21 cellular contexts compared by ENCODE assay signal in genomic region chr10:27527597-27528295, GRCh38. TPM values are rescaled to one million over a fixed set of nuclear protein-coding genes. Genes with fewer than 3 reads are reported as not detected.
DNase-seq lines count a peak whose midpoint lies in the region; ATAC-seq and TF ChIP-seq lines count a peak whose summit lies in the region.
"Had no signal": no experiment of that assay in that cellular context is flagged by ENCODE, and none has a peak within 500 bp of the region (broad histone marks: within the 10 kb centered on the region; RNA-seq: fewer than 3 reads in every experiment).

No MANE protein-coding gene starts in this region.

- H3K4me1 ChIP-seq in Peyer's patch (peaks cover 0 to 18% (median 3%) of the 10 kb centered on the region in 4 donors), upper lobe of right lung (peaks cover 17% of the 10 kb centered on the region)

- ATAC-seq in activated T-cell treated with anti-CD3 and anti-CD28 coated beads, Interleukin-2, amount 50 U/mL, for 72 hours (replicated peaks in 1 of 2) = no peak
- ATAC-seq in stimulated activated effector memory CD8-positive, alpha-beta T cell treated with anti-CD3 and anti-CD28 coated beads, Interleukin-12 subunit alpha, Interleukin-12 subunit beta, amount 100 ng/mL, for 72 hours = peak; percentile 52
- ATAC-seq in upper lobe of right lung = no peak
- ATAC-seq: natural killer cell treated with Interleukin-12 subunit alpha and Interleukin-12 subunit beta and Interleukin-15 and Interleukin-18, amount 100 ng/mL, for 72 hours had no signal

- H3K9me3 Mint-ChIP-seq in activated T-cell treated with anti-CD3 and anti-CD28 coated beads, Interleukin-2, amount 50 U/mL, for 72 hours = no peaks in the 10 kb centered on the region
- no peaks in the 10 kb centered on the region for H3K9me3 Mint-ChIP-seq in stimulated activated effector memory CD8-positive, alpha-beta T cell treated with anti-CD3 and anti-CD28 coated beads, Interleukin-12 subunit alpha, Interleukin-12 subunit beta, amount 100 ng/mL, for 72 hours
- H3K9me3 Mint-ChIP-seq: memory B cell; natural killer cell treated with Interleukin-12 subunit alpha and Interleukin-12 subunit beta and Interleukin-15 and Interleukin-18, amount 100 ng/mL, for 72 hours had no signal

- no peak for DNase-seq in activated T-cell treated with anti-CD3 and anti-CD28 coated beads, Interleukin-2, amount 50 U/mL, for 72 hours
- DNase-seq in activated T-cell treated with anti-CD3 and anti-CD28 coated beads, Interleukin-2, amount 50 U/mL, for 48 hours = no peak
- DNase-seq in SK-N-MC (ENCODE audit: low read depth, low spot score) (peak; percentile 47), globus pallidus (ENCODE audit: low spot score) (peak; percentile 10), Peyer's patch (no peak), upper lobe of right lung (no peak), GM20000 (ENCODE audit: low spot score) (no peak)
- DNase-seq in stimulated activated effector memory CD8-positive, alpha-beta T cell treated with anti-CD3 and anti-CD28 coated beads, Interleukin-12 subunit alpha, Interleukin-12 subunit beta, amount 100 ng/mL, for 72 hours (ENCODE audit: low spot score in 2 of 2) = no peak
- DNase-seq: activated gamma-delta T cell treated with Interleukin-2 at 50 U/mL for 16 hours; aorta; cerebellar nuclear complex; effector CD8-positive, alpha-beta T cell; hypothalamus; MG63; NCI-H2227 treated with DMSO at 0.1 percent for 48 hours; NK-92 treated with Interleukin-12 subunit alpha and Interleukin-12 subunit beta, amount 100 ng/mL, for 24 hours; RPMI8226; stimulated activated naive CD4-positive, alpha-beta T cell treated with Interleukin-2 at 50 U/mL for 16 hours; tibial artery had no signal

- H3K27me3 ChIP-seq in Peyer's patch = no peaks in the 10 kb centered on the region
- H3K27me3 ChIP-seq in upper lobe of right lung = no peaks in the 10 kb centered on the region
- H3K27me3 ChIP-seq: MG63, tibial artery had no signal

- peaks cover 59% of the 10 kb centered on the region for H3K4me1 Mint-ChIP-seq in activated T-cell treated with anti-CD3 and anti-CD28 coated beads, Interleukin-2, amount 50 U/mL, for 72 hours (ENCODE audit: low read depth)
- H3K4me1 Mint-ChIP-seq in stimulated activated effector memory CD8-positive, alpha-beta T cell treated with anti-CD3 and anti-CD28 coated beads, Interleukin-12 subunit alpha, Interleukin-12 subunit beta, amount 100 ng/mL, for 72 hours = peaks cover 71% of the 10 kb centered on the region

- H3K36me3 ChIP-seq in SK-N-MC (ENCODE audit: insufficient read depth, low read length) (no peaks in the 10 kb centered on the region), Peyer's patch (no peaks in the 10 kb centered on the region), upper lobe of right lung (no peaks in the 10 kb centered on the region)
- H3K36me3 ChIP-seq: tibial artery had no signal

- H3K27me3 Mint-ChIP-seq in activated T-cell treated with anti-CD3 and anti-CD28 coated beads, Interleukin-2, amount 50 U/mL, for 72 hours (ENCODE audit: low read depth) = no peaks in the 10 kb centered on the region
- H3K27me3 Mint-ChIP-seq: memory B cell; natural killer cell treated with Interleukin-12 subunit alpha and Interleukin-12 subunit beta and Interleukin-15 and Interleukin-18, amount 100 ng/mL, for 72 hours had no signal

- H3K36me3 Mint-ChIP-seq in activated T-cell treated with anti-CD3 and anti-CD28 coated beads, Interleukin-2, amount 50 U/mL, for 72 hours (ENCODE audit: insufficient read depth in 2 of 2) = peaks cover 0 to 3% of the 10 kb centered on the region in 2 donors
- H3K36me3 Mint-ChIP-seq in stimulated activated effector memory CD8-positive, alpha-beta T cell treated with anti-CD3 and anti-CD28 coated beads, Interleukin-12 subunit alpha, Interleukin-12 subunit beta, amount 100 ng/mL, for 72 hours = peaks cover 29% of the 10 kb centered on the region
- H3K36me3 Mint-ChIP-seq: natural killer cell treated with Interleukin-12 subunit alpha and Interleukin-12 subunit beta and Interleukin-15 and Interleukin-18, amount 100 ng/mL, for 72 hours had no signal

- H3K27ac Mint-ChIP-seq in activated T-cell treated with anti-CD3 and anti-CD28 coated beads, Interleukin-2, amount 50 U/mL, for 72 hours = peak overlapping the region; percentile 55
- H3K27ac Mint-ChIP-seq in stimulated activated effector memory CD8-positive, alpha-beta T cell treated with anti-CD3 and anti-CD28 coated beads, Interleukin-12 subunit alpha, Interleukin-12 subunit beta, amount 100 ng/mL, for 72 hours = no peak overlapping the region
- H3K27ac Mint-ChIP-seq: memory B cell; natural killer cell treated with Interleukin-12 subunit alpha and Interleukin-12 subunit beta and Interleukin-15 and Interleukin-18, amount 100 ng/mL, for 72 hours had no signal

- H3K4me3 ChIP-seq in SK-N-MC (peak overlapping the region; percentile 74), Peyer's patch (no peak overlapping the region), upper lobe of right lung (no peak overlapping the region)
- H3K4me3 ChIP-seq: MG63, tibial artery had no signal

- TF ChIP-seq CTCF in Peyer's patch (IDR thresholded peaks at IDR 0.05) (no peak), upper lobe of right lung (IDR thresholded peaks at IDR 0.05) (no peak), GM20000 (IDR thresholded peaks at IDR 0.05; ENCODE audit: extremely low read depth, missing control alignments) (no peak)

- no peaks in the 10 kb centered on the region for H3K9me3 ChIP-seq in SK-N-MC (ENCODE audit: low read depth, low read length)
- H3K9me3 ChIP-seq in Peyer's patch = no peaks in the 10 kb centered on the region
- H3K9me3 ChIP-seq in upper lobe of right lung = no peaks in the 10 kb centered on the region
- H3K9me3 ChIP-seq: MG63, tibial artery had no signal

- no peak for TF ChIP-seq POLR2A in Peyer's patch (IDR thresholded peaks at IDR 0.05)

- no peak overlapping the region for H3K4me3 Mint-ChIP-seq in activated T-cell treated with anti-CD3 and anti-CD28 coated beads, Interleukin-2, amount 50 U/mL, for 72 hours
- no peak overlapping the region for H3K4me3 Mint-ChIP-seq in stimulated activated effector memory CD8-positive, alpha-beta T cell treated with anti-CD3 and anti-CD28 coated beads, Interleukin-12 subunit alpha, Interleukin-12 subunit beta, amount 100 ng/mL, for 72 hours
- H3K4me3 Mint-ChIP-seq: memory B cell; natural killer cell treated with Interleukin-12 subunit alpha and Interleukin-12 subunit beta and Interleukin-15 and Interleukin-18, amount 100 ng/mL, for 72 hours had no signal

- peak overlapping the region; percentile 98 for H3K27ac ChIP-seq in SK-N-MC
- H3K27ac ChIP-seq in Peyer's patch = no peak overlapping the region
- no peak overlapping the region for H3K27ac ChIP-seq in upper lobe of right lung
- H3K27ac ChIP-seq: tibial artery had no signal

- peak overlapping the region; percentile 61 for H3K9ac ChIP-seq in SK-N-MC (ENCODE audit: insufficient read length)

- intact Hi-C loops in upper lobe of right lung (cut with DNase I) = no loop called here

RNA-seq across cellular contexts. Expression of gene RAB18, which starts 23.6 kb away (rescaled TPM):
- 10 to 100 TPM; 51.7 to 68.5 TPM for total RNA-seq in activated T-cell treated with anti-CD3 and anti-CD28 coated beads, Interleukin-2, amount 50 U/mL, for 72 hours
- total RNA-seq in Peyer's patch (10 to 100 TPM; 16.5 to 46.1 (median 42.7) TPM), upper lobe of right lung (89.2 TPM)

Comparison
In these comparisons a context has a peak if more than half of its experiments do, and no peak if none do; other contexts are left out.
1. DNase-seq: peak in SK-N-MC (single experiment) and globus pallidus (single experiment); none in activated T-cell treated with anti-CD3 and anti-CD28 coated beads, Interleukin-2, amount 50 U/mL, for 72 hours (0 of 2), activated T-cell treated with anti-CD3 and anti-CD28 coated beads, Interleukin-2, amount 50 U/mL, for 48 hours (0 of 2), stimulated activated effector memory CD8-positive, alpha-beta T cell treated with anti-CD3 and anti-CD28 coated beads, Interleukin-12 subunit alpha, Interleukin-12 subunit beta, amount 100 ng/mL, for 72 hours (0 of 2), Peyer's patch (0 of 3), upper lobe of right lung (single experiment) and GM20000 (single experiment).